Comparison of ENCODE assay signal across 9 cellular contexts in the genomic region with DNA sequence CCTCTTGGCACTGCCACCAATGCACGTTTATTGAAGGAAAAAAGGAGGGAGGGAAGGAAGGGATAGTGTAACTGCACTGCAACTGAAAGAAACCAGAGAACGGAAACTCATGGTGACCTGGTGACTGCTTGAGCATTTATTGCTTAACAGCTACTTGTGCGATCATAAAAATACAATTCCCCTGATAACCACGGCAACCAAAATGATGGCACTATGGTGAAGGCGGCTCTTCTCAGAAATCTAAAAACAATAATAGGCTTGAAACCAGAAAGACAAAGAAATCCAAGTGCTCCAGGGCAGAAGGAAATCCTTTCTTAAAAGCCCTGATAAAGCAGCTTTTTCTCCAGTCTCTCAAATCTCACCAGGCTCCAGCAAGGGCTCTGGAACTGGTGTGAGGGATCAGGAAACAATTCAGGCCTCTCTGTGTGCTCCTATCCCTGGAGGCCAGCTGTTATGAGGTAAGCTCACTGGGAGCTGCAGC. TPM values are rescaled to one million over a fixed set of nuclear protein-coding genes. Genes with fewer than 3 reads are reported as not detected.
A peak's percentile ranks its signal among the peaks of the same experiment; 100 is the strongest.
DNase-seq lines count a peak whose midpoint lies in the region; ATAC-seq and TF ChIP-seq lines count a peak whose summit lies in the region.
"Had no signal": no experiment of that assay in that cellular context is flagged by ENCODE, and none has a peak within 500 bp of the region (broad histone marks: within the 10 kb centered on the region; RNA-seq: fewer than 3 reads in every experiment).

No MANE protein-coding gene starts in this region.

- H3K4me3 Mint-ChIP-seq in H9, result peak overlapping the region; percentile 26 to 87

- peaks cover 9% of the 10 kb centered on the region for H3K23me2 ChIP-seq in H9 (ENCODE audit: insufficient read length, low read depth, low read length, poor library complexity, severe bottlenecking)

- H3K4me1 Mint-ChIP-seq in H9, result peaks cover 39 to 41% of the 10 kb centered on the region in 2 experiments

- no peaks in the 10 kb centered on the region for H3K27me3 ChIP-seq in H9 (ENCODE audit: insufficient read depth, low read length)
- H3K27me3 ChIP-seq in Panc1 (ENCODE audit: control insufficient read depth, insufficient read depth, low read length), result no peaks in the 10 kb centered on the region
- H3K27me3 ChIP-seq in gastrocnemius medialis, result no peaks in the 10 kb centered on the region
- H3K27me3 ChIP-seq in stomach, result no peaks in the 10 kb centered on the region

- H3K27ac ChIP-seq in H9 (ENCODE audit: insufficient read length, low read depth, low read length) (no peak overlapping the region), Panc1 (ENCODE audit: low read length) (peak overlapping the region; percentile 92), gastrocnemius medialis (peak overlapping the region; percentile 94 to 99 (median 98)), stomach (peak overlapping the region in 2 of 5 donors; percentile 34 to 89)
- H3K27ac ChIP-seq: HL-60 had no signal

- peaks cover 7% of the 10 kb centered on the region for H3K4me1 ChIP-seq in H9 (ENCODE audit: insufficient read depth, low read length)
- peaks cover 32% of the 10 kb centered on the region for H3K4me1 ChIP-seq in Panc1 (ENCODE audit: control insufficient read depth, insufficient read depth, low read length)
- peaks cover 35 to 42% of the 10 kb centered on the region in 2 donors for H3K4me1 ChIP-seq in gastrocnemius medialis
- H3K4me1 ChIP-seq in stomach, result peaks cover 0 to 39% (median 23%) of the 10 kb centered on the region in 4 donors

- TF ChIP-seq CTCF in H9 (conservative IDR thresholded peaks at IDR 0.05), result no peak
- TF ChIP-seq CTCF in Panc1 (IDR thresholded peaks at IDR 0.05), result 0 out of 2 replicates have a peak, but pooled peaks have one; percentile 1
- no peak for TF ChIP-seq CTCF in gastrocnemius medialis (IDR thresholded peaks at IDR 0.05 in 4 of 5, conservative IDR thresholded peaks at IDR 0.05 in 1 of 5)
- no peak for TF ChIP-seq CTCF in stomach (IDR thresholded peaks at IDR 0.05)

- H3K23ac ChIP-seq in H9 (ENCODE audit: insufficient read length, low read depth, low read length), result no peak overlapping the region

- no peak overlapping the region for H3K9ac ChIP-seq in H9 (ENCODE audit: extremely low read depth, insufficient read length, low read length)

- no peak overlapping the region for H3K18ac ChIP-seq in H9 (ENCODE audit: insufficient read length, low read depth, low read length)

- CTCF ChIA-PET in Panc1 (lab: Charles Lee), result no interaction called here

- POLR2A ChIA-PET in Panc1 (lab: Charles Lee), result interaction anchor here (0.5 to 0.6 kb wide), 2 partner anchors 227 to 855 kb away, joined by 3 to 7 read pairs; no protein-coding TSS in a partner anchor

- no peak for TF ChIP-seq EP300 in stomach (IDR thresholded peaks at IDR 0.05)

- H2BK15ac ChIP-seq in H9 (ENCODE audit: low read depth, low read length), result no peak overlapping the region

- TF ChIP-seq POLR2A in gastrocnemius medialis (IDR thresholded peaks at IDR 0.05) (peak in 1 of 2 donors; percentile 9), stomach (IDR thresholded peaks at IDR 0.05) (no peak)

- H2AFZ ChIP-seq in H9 (ENCODE audit: low read length), result no peak overlapping the region

- DNase-seq in H9 (peak; percentile 32), Panc1 (ENCODE audit: low read depth, low spot score) (no peak), fibroblast of the conjunctiva (ENCODE audit: low read depth) (peak; percentile 74), gastrocnemius medialis (no peak), stomach (no peak), NCI-H1048 (lab: John Stamatoyannopoulos, UW) (no peak)
- DNase-seq in activated CD8-positive, alpha-beta memory T cell treated with anti-CD3 and anti-CD28 coated beads, Interleukin-2, amount 50 U/mL, for 4 hours, result no peak

- no peak overlapping the region for H4K5ac ChIP-seq in H9 (ENCODE audit: insufficient read length, low read depth, low read length)

- H3K79me2 ChIP-seq in H9 (ENCODE audit: insufficient read depth, low read length), result no peaks in the 10 kb centered on the region

- H2BK12ac ChIP-seq in H9 (ENCODE audit: insufficient read length, low read depth, low read length), result no peak overlapping the region

- no peak for ATAC-seq in Panc1
- ATAC-seq in gastrocnemius medialis, result peak; percentile 49 to 56
- ATAC-seq in HG03097 (IDR thresholded peaks at IDR 0.05; ENCODE audit: low FRiP score, unreplicated experiment), result no peak

- no peak overlapping the region for H3K4ac ChIP-seq in H9 (ENCODE audit: low read depth, low read length)

- peaks cover 0 to 3% (median 0%) of the 10 kb centered on the region in 3 experiments; a peak in 1 of 7 replicates for H3K36me3 Mint-ChIP-seq in H9 (ENCODE audit: insufficient read depth in 1 of 3, low read depth in 3 of 3)

- no peak overlapping the region for H4K91ac ChIP-seq in H9 (ENCODE audit: insufficient read length, low read depth, low read length)

- H2BK120ac ChIP-seq in H9 (ENCODE audit: low read depth, low read length, poor library complexity, severe bottlenecking), result no peak overlapping the region

- no peak overlapping the region for H3T11ph ChIP-seq in H9 (ENCODE audit: low read length)

- no peak overlapping the region for H3K4me2 ChIP-seq in H9 (ENCODE audit: insufficient read depth, insufficient read length, low read length)

- BruUV-seq in Panc1 (replicated peaks; lab: Mats Ljungman, UMichigan), result no TSS peak

- H2BK20ac ChIP-seq in H9 (ENCODE audit: low read depth, low read length, poor library complexity, severe bottlenecking), result no peak overlapping the region

- WGBS in H9 (ENCODE audit: extremely low coverage, insufficient read length, low lambda C conversion rate), result no CpG with 5 or more reads among the region's 5 CpGs
- 61 to 75% (median 66%) methylated on average over 5 of the region's 5 CpGs for WGBS in stomach, 5 donors

- intact Hi-C loops in Panc1 (cut with micrococcal nuclease; ENCODE audit: unreplicated experiment), result no loop called here
- intact Hi-C loops in gastrocnemius medialis (cut with DNase I; ENCODE audit: low total_unique reads), result loop anchor here (2.0 to 10.0 kb wide), 3 partner anchors 95 to 811 kb away; a partner anchor contains a TSS
- intact Hi-C loops in stomach (cut with DNase I; ENCODE audit: low total_unique reads), result no loop called here

- H3K4me3 ChIP-seq in Panc1 (ENCODE audit: low read depth in 2 of 2, low read length in 2 of 2) (no peak overlapping the region; a peak in 1 of 4 replicates), gastrocnemius medialis (peak overlapping the region in 3 of 4 donors; percentile 84 to 95 (median 91)), stomach (no peak overlapping the region)

- H3K9me3 ChIP-seq in H9 (ENCODE audit: control insufficient read depth, low read depth, low read length) (no peaks in the 10 kb centered on the region), Panc1 (ENCODE audit: control insufficient read depth, insufficient read depth, low read depth, low read length) (no peaks in the 10 kb centered on the region), gastrocnemius medialis (no peaks in the 10 kb centered on the region), stomach (no peaks in the 10 kb centered on the region)

- no peak overlapping the region for H2BK5ac ChIP-seq in H9 (ENCODE audit: insufficient read length, low read length)

- peaks cover 4% of the 10 kb centered on the region; the same call in 1 of the 2 replicates for H3K36me3 ChIP-seq in Panc1 (ENCODE audit: control insufficient read depth, insufficient read depth, low read length)
- H3K36me3 ChIP-seq in gastrocnemius medialis, result no peaks in the 10 kb centered on the region
- no peaks in the 10 kb centered on the region for H3K36me3 ChIP-seq in stomach

- no peaks in the 10 kb centered on the region for H4K20me1 ChIP-seq in H9 (ENCODE audit: control insufficient read depth, insufficient read depth, insufficient read length)

- no peak overlapping the region for H4K8ac ChIP-seq in H9 (replicated peaks; ENCODE audit: insufficient read length, low read depth, low read length)

- no peaks in the 10 kb centered on the region for H3K27me3 Mint-ChIP-seq in H9 (ENCODE audit: low read depth)

- H3K27ac Mint-ChIP-seq in H9, result peak overlapping the region; percentile 82 to 98 (median 83); a peak in 6 of 7 replicates

- no peaks in the 10 kb centered on the region for H3K9me3 Mint-ChIP-seq in H9

- no peak overlapping the region for H3K56ac ChIP-seq in H9 (ENCODE audit: insufficient read length, low read depth, low read length)

- no peak overlapping the region for H2AK5ac ChIP-seq in H9 (ENCODE audit: insufficient read length, low read length)

- in situ Hi-C loops in Panc1 (cut with HindIII; ENCODE audit: low pct_unique_long_range_greater_than_20kb, low sequenced_read_pairs) (no loop called here), gastrocnemius medialis (cut with MboI; ENCODE audit: low sequenced_read_pairs in 4 of 4) (loop anchor here in 1 of 4 donors (10.0 kb wide), 1 partner anchor 89 kb away; a partner anchor contains a TSS)

- H3K14ac ChIP-seq in H9 (ENCODE audit: insufficient read depth, low read length), result no peak overlapping the region

- no peaks in the 10 kb centered on the region for H3K79me1 ChIP-seq in H9 (ENCODE audit: insufficient read depth, low read depth, low read length, poor library complexity, severe bottlenecking)

RNA-seq across cellular contexts. Expression of a gene that starts 1.9 kb away (rescaled TPM):
- total RNA-seq in H9 (2021), result 16.2 and 16.8 TPM in 2 replicates
- total RNA-seq in Panc1 (2021; ENCODE audit: unreplicated experiment), result 39.8 TPM
- 37.8 TPM for polyA plus RNA-seq in Panc1 (2012; ENCODE audit: insufficient read length)
- 10 to 100 TPM; 49.8 to 62.2 (median 53.5) TPM for total RNA-seq in gastrocnemius medialis
- 1 to 10 TPM in 3 of 5 donors, under 1 TPM in 2; 0.43 to 6.2 (median 2.9) TPM for total RNA-seq in stomach
- 1 to 10 TPM in 2 of 3 donors, under 1 TPM in 1; 0.61 to 2.2 (median 1.9) TPM for polyA plus RNA-seq in stomach

RNA-seq across cellular contexts. Expression of a gene that starts 18.1 kb away (rescaled TPM):
- total RNA-seq in H9 (2021) (123 and 124 TPM in 2 replicates), Panc1 (2021; ENCODE audit: unreplicated experiment) (333 TPM), gastrocnemius medialis (100 to 1,000 TPM in 2 of 4 donors, 10 to 100 TPM in 2; 75.3 to 137 (median 93.3) TPM), stomach (100 to 1,000 TPM in 2 of 5 donors, 10 to 100 TPM in 3; 29.3 to 156 (median 55.8) TPM)
- polyA plus RNA-seq in Panc1 (2012; ENCODE audit: insufficient read length), result 307 TPM
- polyA plus RNA-seq in stomach, result 100 to 1,000 TPM; 115 to 173 (median 169) TPM

Comparison
In these comparisons a context has a peak if more than half of its experiments do, and no peak if none do; other contexts are left out.
1. DNase-seq: peak in H9 (single experiment) and fibroblast of the conjunctiva (single experiment); none in Panc1 (single experiment), gastrocnemius medialis (0 of 2), stomach (single experiment), NCI-H1048 (single experiment) and activated CD8-positive, alpha-beta memory T cell treated with anti-CD3 and anti-CD28 coated beads, Interleukin-2, amount 50 U/mL, for 4 hours (single experiment).
2. ATAC-seq: peak in gastrocnemius medialis (2 of 2); none in Panc1 (single experiment) and HG03097 (single experiment).
3. H3K4me3 ChIP-seq: peak in gastrocnemius medialis (3 of 4); none in Panc1 (0 of 2) and stomach (0 of 4).